ENCODE assay signal across 1 cellular context in genomic region chr19:18898081-18898532, GRCh38.
A peak's percentile ranks its signal among the peaks of the same experiment; 100 is the strongest.
TF ChIP-seq lines count a peak whose summit lies in the region.

No MANE protein-coding gene starts in this region.

TF ChIP-seq in HepG2, 621 proteins besides CTCF, POLR2A, EP300 and RAD21:
- no peak for TF ChIP-seq YEATS4 (CRISPR knock-in tag; IDR thresholded peaks at IDR 0.05; ENCODE audit: borderline replicate concordance)
- 0 out of 2 replicates have a peak, but pooled peaks have one; percentile 18 for TF ChIP-seq MYC (CRISPR knock-in tag; IDR thresholded peaks at IDR 0.05; ENCODE audit: borderline replicate concordance)
- TF ChIP-seq, protein P1, sequence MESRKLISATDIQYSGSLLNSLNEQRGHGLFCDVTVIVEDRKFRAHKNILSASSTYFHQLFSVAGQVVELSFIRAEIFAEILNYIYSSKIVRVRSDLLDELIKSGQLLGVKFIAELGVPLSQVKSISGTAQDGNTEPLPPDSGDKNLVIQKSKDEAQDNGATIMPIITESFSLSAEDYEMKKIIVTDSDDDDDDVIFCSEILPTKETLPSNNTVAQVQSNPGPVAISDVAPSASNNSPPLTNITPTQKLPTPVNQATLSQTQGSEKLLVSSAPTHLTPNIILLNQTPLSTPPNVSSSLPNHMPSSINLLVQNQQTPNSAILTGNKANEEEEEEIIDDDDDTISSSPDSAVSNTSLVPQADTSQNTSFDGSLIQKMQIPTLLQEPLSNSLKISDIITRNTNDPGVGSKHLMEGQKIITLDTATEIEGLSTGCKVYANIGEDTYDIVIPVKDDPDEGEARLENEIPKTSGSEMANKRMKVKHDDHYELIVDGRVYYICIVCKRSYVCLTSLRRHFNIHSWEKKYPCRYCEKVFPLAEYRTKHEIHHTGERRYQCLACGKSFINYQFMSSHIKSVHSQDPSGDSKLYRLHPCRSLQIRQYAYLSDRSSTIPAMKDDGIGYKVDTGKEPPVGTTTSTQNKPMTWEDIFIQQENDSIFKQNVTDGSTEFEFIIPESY (CRISPR knock-in tag; IDR thresholded peaks at IDR 0.05), result peak; percentile 73; the same call in 1 of the 2 replicates
- TF ChIP-seq, protein P2, sequence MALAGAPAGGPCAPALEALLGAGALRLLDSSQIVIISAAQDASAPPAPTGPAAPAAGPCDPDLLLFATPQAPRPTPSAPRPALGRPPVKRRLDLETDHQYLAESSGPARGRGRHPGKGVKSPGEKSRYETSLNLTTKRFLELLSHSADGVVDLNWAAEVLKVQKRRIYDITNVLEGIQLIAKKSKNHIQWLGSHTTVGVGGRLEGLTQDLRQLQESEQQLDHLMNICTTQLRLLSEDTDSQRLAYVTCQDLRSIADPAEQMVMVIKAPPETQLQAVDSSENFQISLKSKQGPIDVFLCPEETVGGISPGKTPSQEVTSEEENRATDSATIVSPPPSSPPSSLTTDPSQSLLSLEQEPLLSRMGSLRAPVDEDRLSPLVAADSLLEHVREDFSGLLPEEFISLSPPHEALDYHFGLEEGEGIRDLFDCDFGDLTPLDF (CRISPR knock-in tag; IDR thresholded peaks at IDR 0.05), result no peak
- peak; percentile 12 for TF ChIP-seq TEAD3 (CRISPR knock-in tag; optimal IDR thresholded peaks at IDR 0.05; ENCODE audit: borderline replicate concordance)
- TF ChIP-seq SAP130 (CRISPR knock-in tag; IDR thresholded peaks at IDR 0.05; ENCODE audit: low read depth), result peak; percentile 37; the same call in 1 of the 2 replicates
- TF ChIP-seq RNF2 (conservative IDR thresholded peaks at IDR 0.05; ENCODE audit: low read depth), result 0 out of 2 replicates have a peak, but pooled peaks have one; percentile 34
- TF ChIP-seq ZNF441 (CRISPR knock-in tag; IDR thresholded peaks at IDR 0.05; ENCODE audit: borderline replicate concordance), result 0 out of 2 replicates have a peak, but pooled peaks have one; percentile 22
- TF ChIP-seq, protein P3, sequence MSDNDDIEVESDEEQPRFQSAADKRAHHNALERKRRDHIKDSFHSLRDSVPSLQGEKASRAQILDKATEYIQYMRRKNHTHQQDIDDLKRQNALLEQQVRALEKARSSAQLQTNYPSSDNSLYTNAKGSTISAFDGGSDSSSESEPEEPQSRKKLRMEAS (IDR thresholded peaks at IDR 0.05), result peak; percentile 59
- TF ChIP-seq RFX5 (IDR thresholded peaks at IDR 0.05; ENCODE audit: low read depth, low read length), result no peak
- TF ChIP-seq ZNF746 (CRISPR knock-in tag; IDR thresholded peaks at IDR 0.05), result no peak
- TF ChIP-seq ZMYM3 (CRISPR knock-in tag; IDR thresholded peaks at IDR 0.05), result peak; percentile 9; the same call in 1 of the 2 replicates
- no peak for TF ChIP-seq KAT2B (IDR thresholded peaks at IDR 0.05; ENCODE audit: borderline replicate concordance, low read depth, low read length)
- TF ChIP-seq RARA (CRISPR knock-in tag; IDR thresholded peaks at IDR 0.05), result peak; percentile 39
- TF ChIP-seq, protein P4, sequence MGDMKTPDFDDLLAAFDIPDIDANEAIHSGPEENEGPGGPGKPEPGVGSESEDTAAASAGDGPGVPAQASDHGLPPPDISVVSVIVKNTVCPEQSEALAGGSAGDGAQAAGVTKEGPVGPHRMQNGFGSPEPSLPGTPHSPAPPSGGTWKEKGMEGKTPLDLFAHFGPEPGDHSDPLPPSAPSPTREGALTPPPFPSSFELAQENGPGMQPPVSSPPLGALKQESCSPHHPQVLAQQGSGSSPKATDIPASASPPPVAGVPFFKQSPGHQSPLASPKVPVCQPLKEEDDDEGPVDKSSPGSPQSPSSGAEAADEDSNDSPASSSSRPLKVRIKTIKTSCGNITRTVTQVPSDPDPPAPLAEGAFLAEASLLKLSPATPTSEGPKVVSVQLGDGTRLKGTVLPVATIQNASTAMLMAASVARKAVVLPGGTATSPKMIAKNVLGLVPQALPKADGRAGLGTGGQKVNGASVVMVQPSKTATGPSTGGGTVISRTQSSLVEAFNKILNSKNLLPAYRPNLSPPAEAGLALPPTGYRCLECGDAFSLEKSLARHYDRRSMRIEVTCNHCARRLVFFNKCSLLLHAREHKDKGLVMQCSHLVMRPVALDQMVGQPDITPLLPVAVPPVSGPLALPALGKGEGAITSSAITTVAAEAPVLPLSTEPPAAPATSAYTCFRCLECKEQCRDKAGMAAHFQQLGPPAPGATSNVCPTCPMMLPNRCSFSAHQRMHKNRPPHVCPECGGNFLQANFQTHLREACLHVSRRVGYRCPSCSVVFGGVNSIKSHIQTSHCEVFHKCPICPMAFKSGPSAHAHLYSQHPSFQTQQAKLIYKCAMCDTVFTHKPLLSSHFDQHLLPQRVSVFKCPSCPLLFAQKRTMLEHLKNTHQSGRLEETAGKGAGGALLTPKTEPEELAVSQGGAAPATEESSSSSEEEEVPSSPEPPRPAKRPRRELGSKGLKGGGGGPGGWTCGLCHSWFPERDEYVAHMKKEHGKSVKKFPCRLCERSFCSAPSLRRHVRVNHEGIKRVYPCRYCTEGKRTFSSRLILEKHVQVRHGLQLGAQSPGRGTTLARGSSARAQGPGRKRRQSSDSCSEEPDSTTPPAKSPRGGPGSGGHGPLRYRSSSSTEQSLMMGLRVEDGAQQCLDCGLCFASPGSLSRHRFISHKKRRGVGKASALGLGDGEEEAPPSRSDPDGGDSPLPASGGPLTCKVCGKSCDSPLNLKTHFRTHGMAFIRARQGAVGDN (CRISPR knock-in tag; IDR thresholded peaks at IDR 0.05), result peak; percentile 80
- TF ChIP-seq, protein P5, sequence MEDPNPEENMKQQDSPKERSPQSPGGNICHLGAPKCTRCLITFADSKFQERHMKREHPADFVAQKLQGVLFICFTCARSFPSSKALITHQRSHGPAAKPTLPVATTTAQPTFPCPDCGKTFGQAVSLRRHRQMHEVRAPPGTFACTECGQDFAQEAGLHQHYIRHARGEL (CRISPR knock-in tag; IDR thresholded peaks at IDR 0.05), result no peak
- peak; percentile 62; the same call in 1 of the 2 replicates for TF ChIP-seq ZFX (CRISPR knock-in tag; IDR thresholded peaks at IDR 0.05; ENCODE audit: low read depth)
- no peak for TF ChIP-seq SNRNP70 (IDR thresholded peaks at IDR 0.05; ENCODE audit: low read depth, low read length)
- no peak for TF ChIP-seq RAD51 (IDR thresholded peaks at IDR 0.05; ENCODE audit: borderline replicate concordance)
- no peak for TF ChIP-seq GATAD1 (CRISPR knock-in tag; IDR thresholded peaks at IDR 0.05)
- TF ChIP-seq, protein P6, sequence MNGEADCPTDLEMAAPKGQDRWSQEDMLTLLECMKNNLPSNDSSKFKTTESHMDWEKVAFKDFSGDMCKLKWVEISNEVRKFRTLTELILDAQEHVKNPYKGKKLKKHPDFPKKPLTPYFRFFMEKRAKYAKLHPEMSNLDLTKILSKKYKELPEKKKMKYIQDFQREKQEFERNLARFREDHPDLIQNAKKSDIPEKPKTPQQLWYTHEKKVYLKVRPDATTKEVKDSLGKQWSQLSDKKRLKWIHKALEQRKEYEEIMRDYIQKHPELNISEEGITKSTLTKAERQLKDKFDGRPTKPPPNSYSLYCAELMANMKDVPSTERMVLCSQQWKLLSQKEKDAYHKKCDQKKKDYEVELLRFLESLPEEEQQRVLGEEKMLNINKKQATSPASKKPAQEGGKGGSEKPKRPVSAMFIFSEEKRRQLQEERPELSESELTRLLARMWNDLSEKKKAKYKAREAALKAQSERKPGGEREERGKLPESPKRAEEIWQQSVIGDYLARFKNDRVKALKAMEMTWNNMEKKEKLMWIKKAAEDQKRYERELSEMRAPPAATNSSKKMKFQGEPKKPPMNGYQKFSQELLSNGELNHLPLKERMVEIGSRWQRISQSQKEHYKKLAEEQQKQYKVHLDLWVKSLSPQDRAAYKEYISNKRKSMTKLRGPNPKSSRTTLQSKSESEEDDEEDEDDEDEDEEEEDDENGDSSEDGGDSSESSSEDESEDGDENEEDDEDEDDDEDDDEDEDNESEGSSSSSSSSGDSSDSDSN (CRISPR knock-in tag; IDR thresholded peaks at IDR 0.05), result 0 out of 2 replicates have a peak, but pooled peaks have one; percentile 25
- TF ChIP-seq ATF2 (CRISPR knock-in tag; IDR thresholded peaks at IDR 0.05), result no peak
- 0 out of 2 replicates have a peak, but pooled peaks have one; percentile 34 for TF ChIP-seq ZFY (CRISPR knock-in tag; IDR thresholded peaks at IDR 0.05)
- no peak for TF ChIP-seq PRDM4 (CRISPR knock-in tag; IDR thresholded peaks at IDR 0.05; ENCODE audit: borderline replicate concordance)
TF ChIP-seq in HepG2: peak in this region for 13.
